In genomic region chrX:69031181-69031580, GRCh38 we compare ENCODE assay signal across 11 cellular contexts.
A peak's percentile ranks its signal among the peaks of the same experiment; 100 is the strongest.
DNase-seq lines count a peak whose midpoint lies in the region; TF ChIP-seq lines count a peak whose summit lies in the region.
"Had no signal": no experiment of that assay in that cellular context is flagged by ENCODE, and none has a peak within 500 bp of the region (broad histone marks: within the 10 kb centered on the region; RNA-seq: fewer than 3 reads in every experiment).

No MANE protein-coding gene starts in this region.

- H3K9me3 ChIP-seq in HEK293 (ENCODE audit: control insufficient read depth, insufficient read depth, low read depth, low read length) (no peaks in the 10 kb centered on the region), WERI-Rb-1 (ENCODE audit: severe bottlenecking) (no peaks in the 10 kb centered on the region), neural progenitor cell (ENCODE audit: low read depth) (no peaks in the 10 kb centered on the region)

- CTCF ChIA-PET in HEK293 (lab: Yijun Ruan, JAX) = interaction anchor here (1.5 to 2.6 kb wide), 2 partner anchors 31 to 203 kb away, joined by 3 to 14 read pairs; partner anchors contain the start of gene EFNB1

- H2AFZ ChIP-seq in neural progenitor cell (replicated peaks) = no peak overlapping the region

- no peaks in the 10 kb centered on the region for H4K20me1 ChIP-seq in neural progenitor cell (ENCODE audit: low read depth)

- H3F3A ChIP-seq in neural progenitor cell (ENCODE audit: low read depth) = no peaks in the 10 kb centered on the region

- POLR2A ChIA-PET in HEK293 (lab: Yijun Ruan, JAX) = no interaction called here

- no peak overlapping the region for H3K9ac ChIP-seq in neural progenitor cell

- H3K4me3 ChIP-seq in HEK293 (ENCODE audit: low read depth, low read length) (no peak overlapping the region), WERI-Rb-1 (ENCODE audit: low read depth, low read length) (no peak overlapping the region), fibroblast of pulmonary artery (replicated peaks; ENCODE audit: low read depth, low read length) (no peak overlapping the region), neural progenitor cell (no peak overlapping the region)

- no peak overlapping the region for H3K27ac Mint-ChIP-seq in neural progenitor cell

- DNase-seq in WERI-Rb-1 = peak; percentile 56
- DNase-seq in fibroblast of pulmonary artery (ENCODE audit: low read depth) = no peak
- peak; percentile 75 for DNase-seq in neural progenitor cell (ENCODE audit: low spot score)
- no peak for DNase-seq in NCI-H1092 treated with DMSO at 0.1 percent for 48 hours (lab: John Stamatoyannopoulos, UW)
- no peak for DNase-seq in NCI-H69 (lab: John Stamatoyannopoulos, UW)
- no peak for DNase-seq in NCI-H2081 (lab: John Stamatoyannopoulos, UW)
- DNase-seq: activated CD4-positive, alpha-beta T cell treated with anti-CD3 and anti-CD28 coated beads for 4 hours; activated T-cell treated with anti-CD3 and anti-CD28 coated beads, Interleukin-2, amount 50 U/mL, for 48 hours; CD8-positive, alpha-beta memory T cell; Kasumi-1 had no signal

- H3K36me3 Mint-ChIP-seq in neural progenitor cell = no peaks in the 10 kb centered on the region
- H3K36me3 Mint-ChIP-seq: CD8-positive, alpha-beta memory T cell had no signal

- H3K27ac ChIP-seq in HEK293 (ENCODE audit: extremely low read depth, low read depth, low read length) (no peak overlapping the region), WERI-Rb-1 (no peak overlapping the region), neural progenitor cell (no peak overlapping the region)

- no peak overlapping the region for H3K4me2 ChIP-seq in neural progenitor cell

- H3K36me3 ChIP-seq in HEK293 (ENCODE audit: control insufficient read depth in 2 of 2, insufficient read depth in 1 of 2, low read length in 2 of 2) (no peaks in the 10 kb centered on the region), WERI-Rb-1 (no peaks in the 10 kb centered on the region), neural progenitor cell (no peaks in the 10 kb centered on the region)

- no peak overlapping the region for H3K4me3 Mint-ChIP-seq in neural progenitor cell
- H3K4me3 Mint-ChIP-seq: CD8-positive, alpha-beta memory T cell had no signal

- TF ChIP-seq CTCF in HEK293 (tag by site-specific recombination; IDR thresholded peaks at IDR 0.05) = peak; percentile 48; the same call in 1 of the 2 replicates
- peak; percentile 68 for TF ChIP-seq CTCF in WERI-Rb-1 (IDR thresholded peaks at IDR 0.05; ENCODE audit: low read depth, low read length)
- peak; percentile 36 for TF ChIP-seq CTCF in fibroblast of pulmonary artery (IDR thresholded peaks at IDR 0.05; ENCODE audit: low read length, missing control alignments)
- TF ChIP-seq CTCF in neural progenitor cell (IDR thresholded peaks at IDR 0.05) = peak; percentile 41

- peaks cover 22% of the 10 kb centered on the region for H3K4me1 Mint-ChIP-seq in neural progenitor cell
- H3K4me1 Mint-ChIP-seq: CD8-positive, alpha-beta memory T cell had no signal

- no peaks in the 10 kb centered on the region for H3K27me3 Mint-ChIP-seq in neural progenitor cell (ENCODE audit: insufficient read depth, low read depth)
- H3K27me3 Mint-ChIP-seq: CD8-positive, alpha-beta memory T cell had no signal

- no peaks in the 10 kb centered on the region for H3K4me1 ChIP-seq in HEK293 (ENCODE audit: control insufficient read depth, insufficient read depth, low read length)
- H3K4me1 ChIP-seq in neural progenitor cell = peaks cover 6% of the 10 kb centered on the region

- peaks cover 2% of the 10 kb centered on the region for H3K9me3 Mint-ChIP-seq in neural progenitor cell
- H3K9me3 Mint-ChIP-seq: CD8-positive, alpha-beta memory T cell had no signal

- no peaks in the 10 kb centered on the region for H3K79me2 ChIP-seq in neural progenitor cell (ENCODE audit: low read depth)

- H3K27me3 ChIP-seq in WERI-Rb-1 (ENCODE audit: insufficient read depth, low read depth, severe bottlenecking) (peaks cover 7% of the 10 kb centered on the region), neural progenitor cell (no peaks in the 10 kb centered on the region)

TF ChIP-seq in HEK293, 187 proteins besides CTCF, POLR2A, EP300 and RAD21:
- TF ChIP-seq SCRT2 (tag by site-specific recombination; IDR thresholded peaks at IDR 0.05) (no peak), PRDM4 (tag by site-specific recombination; IDR thresholded peaks at IDR 0.05) (no peak), ZNF639 (tag by site-specific recombination; IDR thresholded peaks at IDR 0.05) (no peak), BCL11A (tag by site-specific recombination; IDR thresholded peaks at IDR 0.05; ENCODE audit: low read depth) (no peak), ZNF548 (tag by site-specific recombination; IDR thresholded peaks at IDR 0.05) (no peak), KLF16 (tag by site-specific recombination; IDR thresholded peaks at IDR 0.05) (no peak), EGR2 (tag by site-specific recombination; IDR thresholded peaks at IDR 0.05; ENCODE audit: low read depth) (no peak), ZNF366 (tag by site-specific recombination; conservative IDR thresholded peaks at IDR 0.05) (no peak), ZNF184 (tag by site-specific recombination; IDR thresholded peaks at IDR 0.05) (no peak), ZSCAN23 (tag by site-specific recombination; IDR thresholded peaks at IDR 0.05) (no peak), GLI4 (tag by site-specific recombination; IDR thresholded peaks at IDR 0.05) (no peak), ZNF768 (tag by site-specific recombination; IDR thresholded peaks at IDR 0.05) (no peak), ZNF138 (tag by site-specific recombination; IDR thresholded peaks at IDR 0.05; ENCODE audit: borderline replicate concordance) (no peak), ZNF660 (tag by site-specific recombination; IDR thresholded peaks at IDR 0.05) (no peak), KLF10 (tag by site-specific recombination; IDR thresholded peaks at IDR 0.05) (no peak), HOXA7 (CRISPR knock-in tag; IDR thresholded peaks at IDR 0.05; ENCODE audit: borderline replicate concordance) (no peak), ZNF426 (tag by site-specific recombination; IDR thresholded peaks at IDR 0.05) (no peak), PRDM10 (tag by site-specific recombination; IDR thresholded peaks at IDR 0.05) (no peak), ZBTB1 (tag by site-specific recombination; IDR thresholded peaks at IDR 0.05) (no peak)

Comparison
In these comparisons a context has a peak if more than half of its experiments do, and no peak if none do; other contexts are left out.
1. DNase-seq: peak in WERI-Rb-1 (single experiment) and neural progenitor cell (single experiment); none in fibroblast of pulmonary artery (single experiment), NCI-H1092 treated with DMSO at 0.1 percent for 48 hours (single experiment), NCI-H69 (single experiment) and NCI-H2081 (0 of 2).
2. Peak in every context shown above with its lines, with median percentiles within 50 percentile points of each other: CTCF ChIP-seq.